13 cellular contexts compared by ENCODE assay signal in the genomic region with DNA sequence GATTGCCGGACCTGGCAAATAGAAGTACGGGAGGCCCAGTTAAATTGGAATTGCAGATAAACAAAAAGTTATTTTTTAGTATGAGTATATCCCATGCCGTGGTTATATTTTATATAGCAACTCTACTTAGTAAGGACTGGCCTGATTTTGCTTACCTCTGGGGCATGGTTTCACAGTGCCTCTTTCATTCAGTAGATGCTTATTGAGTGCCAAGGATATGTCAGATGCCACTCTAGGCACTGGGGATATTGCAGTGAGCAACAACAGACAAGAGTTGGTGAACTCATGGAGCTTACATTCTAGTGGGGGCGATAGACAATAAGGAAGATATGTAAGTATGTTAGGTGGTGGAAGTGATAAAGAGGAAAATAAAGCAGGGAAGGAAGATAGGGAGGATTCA.
A peak's percentile ranks its signal among the peaks of the same experiment; 100 is the strongest.
DNase-seq lines count a peak whose midpoint lies in the region; ATAC-seq and TF ChIP-seq lines count a peak whose summit lies in the region.
"Had no signal": no experiment of that assay in that cellular context is flagged by ENCODE, and none has a peak within 500 bp of the region (broad histone marks: within the 10 kb centered on the region; RNA-seq: fewer than 3 reads in every experiment).

No MANE protein-coding gene starts in this region.

- H3K27me3 ChIP-seq in right cardiac atrium (ENCODE audit: control insufficient read depth, insufficient read depth) (no peaks in the 10 kb centered on the region), psoas muscle (ENCODE audit: insufficient read depth in 3 of 3, low read length in 2 of 3) (no peaks in the 10 kb centered on the region)
- H3K27me3 ChIP-seq: MG63 had no signal

- H3K4me3 ChIP-seq in right cardiac atrium (ENCODE audit: low read length) (no peak overlapping the region), psoas muscle (no peak overlapping the region)
- H3K4me3 ChIP-seq: A549, GM12878, MG63 had no signal

- DNase-seq in Right ventricle myocardium superior (no peak), right cardiac atrium (no peak), WTC11 (ENCODE audit: low spot score) (no peak), left cardiac atrium (no peak), psoas muscle (no peak), GOT3 (lab: John Stamatoyannopoulos, UW) (no peak)
- no peak for DNase-seq in effector memory CD8-positive, alpha-beta T cell
- DNase-seq: GDM1, MG63, NCI-H1694 treated with DMSO at 0.1 percent for 48 hours had no signal

- no peaks in the 10 kb centered on the region for H3K27me3 Mint-ChIP-seq in WTC11 (ENCODE audit: low read depth)
- H3K27me3 Mint-ChIP-seq in effector memory CD8-positive, alpha-beta T cell: peaks cover 10 to 43% of the 10 kb centered on the region in 2 donors

- H3K4me1 ChIP-seq in right cardiac atrium (ENCODE audit: control insufficient read depth, insufficient read depth, low read length) (peaks cover 6% of the 10 kb centered on the region), psoas muscle (peaks cover 75% of the 10 kb centered on the region)

- H3K36me3 ChIP-seq in psoas muscle (ENCODE audit: insufficient read depth in 1 of 2, low read depth in 1 of 2): no peaks in the 10 kb centered on the region

- peaks cover 4% of the 10 kb centered on the region; the same call in 1 of the 2 replicates for H3K36me3 Mint-ChIP-seq in WTC11
- H3K36me3 Mint-ChIP-seq in effector memory CD8-positive, alpha-beta T cell (ENCODE audit: insufficient read depth): no peaks in the 10 kb centered on the region

- H3K4me3 Mint-ChIP-seq in WTC11: no peak overlapping the region
- no peak overlapping the region for H3K4me3 Mint-ChIP-seq in effector memory CD8-positive, alpha-beta T cell

- H3K27ac Mint-ChIP-seq in WTC11: peak overlapping the region; percentile 81
- H3K27ac Mint-ChIP-seq in effector memory CD8-positive, alpha-beta T cell: no peak overlapping the region

- CTCF ChIA-PET in WTC11 (lab: Charles Lee): interaction anchor here (1.0 to 1.5 kb wide), 2 partner anchors 102 to 455 kb away, joined by 4 to 5 read pairs; no protein-coding TSS in a partner anchor

- H3K9me3 ChIP-seq in right cardiac atrium (ENCODE audit: control insufficient read depth, low read length) (no peaks in the 10 kb centered on the region), psoas muscle (no peaks in the 10 kb centered on the region)
- H3K9me3 ChIP-seq: A549, MG63 had no signal

- POLR2A ChIA-PET in WTC11 (lab: Charles Lee): no interaction called here

- no peaks in the 10 kb centered on the region for H3K9me3 Mint-ChIP-seq in WTC11
- no peaks in the 10 kb centered on the region for H3K9me3 Mint-ChIP-seq in effector memory CD8-positive, alpha-beta T cell

- no peak overlapping the region for H3K27ac ChIP-seq in right cardiac atrium (ENCODE audit: low read length)
- H3K27ac ChIP-seq in psoas muscle: peak overlapping the region; percentile 73

- intact Hi-C loops in Right ventricle myocardium superior (cut with DNase I): no loop called here
- intact Hi-C loops in right cardiac atrium (cut with DNase I): no loop called here
- intact Hi-C loops in left cardiac atrium (cut with DNase I): no loop called here
- intact Hi-C loops in psoas muscle (cut with DNase I): loop anchor here in 1 of 2 donors (5.0 kb wide), 1 partner anchor 39 kb away; no protein-coding TSS in a partner anchor

- ATAC-seq in Right ventricle myocardium superior (ENCODE audit: poor library complexity): peak; percentile 72
- ATAC-seq in right cardiac atrium: no peak
- ATAC-seq in WTC11: no peak
- ATAC-seq in left cardiac atrium: peak; percentile 35 to 39
- peak in 2 of 4 donors; percentile 21 to 49 for ATAC-seq in psoas muscle
- no peak for ATAC-seq in GM18861 (IDR thresholded peaks at IDR 0.05; ENCODE audit: unreplicated experiment)
- ATAC-seq in effector memory CD8-positive, alpha-beta T cell (replicated peaks): no peak
- ATAC-seq: GM12878 had no signal

- 83% methylated on average over 4 of the region's 4 CpGs for whole genome bisulfite sequencing in right cardiac atrium
- 50 to 74% (median 58%) methylated on average over 4 of the region's 4 CpGs for WGBS in psoas muscle, 3 donors

- TF ChIP-seq CTCF in WTC11 (IDR thresholded peaks at IDR 0.05) (no peak), psoas muscle (IDR thresholded peaks at IDR 0.05) (no peak)

- H3K4me1 Mint-ChIP-seq in WTC11: peaks cover 77% of the 10 kb centered on the region
- H3K4me1 Mint-ChIP-seq in effector memory CD8-positive, alpha-beta T cell (ENCODE audit: low read depth in 2 of 2): no peaks in the 10 kb centered on the region

TF ChIP-seq in WTC11, 78 proteins besides CTCF, POLR2A, EP300 and RAD21:
- TF ChIP-seq ZNF317 (CRISPR knock-in tag; IDR thresholded peaks at IDR 0.05; ENCODE audit: borderline replicate concordance, low read depth): no peak

Comparison
In these comparisons a context has a peak if more than half of its experiments do, and no peak if none do; other contexts are left out.
1. ATAC-seq: peak in Right ventricle myocardium superior (single experiment) and left cardiac atrium (2 of 2); none in right cardiac atrium (0 of 2), WTC11 (single experiment), GM18861 (single experiment) and effector memory CD8-positive, alpha-beta T cell (single experiment).